In the genomic region with DNA sequence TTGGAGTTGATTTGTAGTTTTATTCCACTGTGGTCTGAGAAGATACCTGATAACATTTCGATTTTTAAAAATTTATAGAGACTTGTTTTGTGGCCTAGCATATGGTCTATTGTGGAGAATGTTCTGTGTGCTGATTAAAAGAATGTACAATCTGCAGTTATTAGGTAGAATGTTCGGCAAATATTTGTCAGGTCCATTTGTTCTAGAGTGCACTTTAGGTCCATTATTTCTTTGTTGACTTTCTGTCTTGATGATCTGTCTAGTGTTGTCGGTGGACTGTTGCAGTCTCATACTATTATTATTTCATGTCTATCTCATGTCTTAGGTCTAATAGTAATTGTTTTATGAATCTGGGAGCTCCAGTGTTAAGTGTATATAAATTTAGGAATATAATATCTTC, we compare ENCODE assay signal across 17 cellular contexts.
"Had no signal": no experiment of that assay in that cellular context is flagged by ENCODE, and none has a peak within 500 bp of the region (broad histone marks: within the 10 kb centered on the region; RNA-seq: fewer than 3 reads in every experiment).

No MANE protein-coding gene starts in this region.

- DNase-seq: activated CD4-positive, alpha-beta T cell treated with anti-CD3 and anti-CD28 coated beads, Interleukin-2, amount 50 U/mL, for 1 hour; activated CD8-positive, alpha-beta memory T cell treated with anti-CD3 and anti-CD28 coated beads for 24 hours; activated naive CD4-positive, alpha-beta T cell; activated naive CD8-positive, alpha-beta T cell treated with anti-CD3 and anti-CD28 coated beads, Interleukin-2, amount 10 ng/mL, durations not matched to agents 7 days and 5 days; cortex of kidney; effector CD4-positive, alpha-beta T cell; islet precursor cell; natural killer cell; stimulated activated CD4-positive, alpha-beta T cell treated with anti-CD3 and anti-CD28 coated beads, Interleukin-4, amount 100 ng/mL, for 1 hour; stimulated activated naive B cell treated with anti-CD40 and anti-IgM and Interleukin-4, amounts not matched to agents 10 μg/mL and 1 μg/mL and 100 μg/mL, for 72 hours; tibial artery had no signal

- H3K36me3 Mint-ChIP-seq: activated naive CD8-positive, alpha-beta T cell treated with anti-CD3 and anti-CD28 coated beads, Interleukin-2, amount 10 ng/mL, durations not matched to agents 7 days and 5 days; natural killer cell had no signal

- H3K4me1 Mint-ChIP-seq: activated naive CD8-positive, alpha-beta T cell treated with anti-CD3 and anti-CD28 coated beads, Interleukin-2, amount 10 ng/mL, durations not matched to agents 7 days and 5 days; brain; central memory CD8-positive, alpha-beta T cell; memory B cell; natural killer cell; stimulated activated naive B cell treated with anti-CD40 and anti-IgM and Interleukin-4, amounts not matched to agents 10 μg/mL and 1 μg/mL and 100 μg/mL, for 72 hours had no signal

- H3K9ac ChIP-seq: parathyroid adenoma had no signal

- H3K4me3 ChIP-seq: esophagus muscularis mucosa, tibial artery had no signal

- H3K36me3 ChIP-seq: esophagus muscularis mucosa, neutrophil, tibial artery had no signal

- H3K27ac Mint-ChIP-seq: activated naive CD8-positive, alpha-beta T cell treated with anti-CD3 and anti-CD28 coated beads, Interleukin-2, amount 10 ng/mL, durations not matched to agents 7 days and 5 days; brain; memory B cell; natural killer cell; stimulated activated naive B cell treated with anti-CD40 and anti-IgM and Interleukin-4, amounts not matched to agents 10 μg/mL and 1 μg/mL and 100 μg/mL, for 72 hours had no signal

- H3K27ac ChIP-seq: esophagus muscularis mucosa, neutrophil, parathyroid adenoma, tibial artery had no signal

- H3K9me3 ChIP-seq: esophagus muscularis mucosa, neutrophil, tibial artery had no signal

- H3K4me3 Mint-ChIP-seq: activated naive CD8-positive, alpha-beta T cell treated with anti-CD3 and anti-CD28 coated beads, Interleukin-2, amount 10 ng/mL, durations not matched to agents 7 days and 5 days; brain; central memory CD8-positive, alpha-beta T cell; memory B cell; natural killer cell; stimulated activated naive B cell treated with anti-CD40 and anti-IgM and Interleukin-4, amounts not matched to agents 10 μg/mL and 1 μg/mL and 100 μg/mL, for 72 hours had no signal

- H3K4me1 ChIP-seq: esophagus muscularis mucosa, parathyroid adenoma, tibial artery had no signal

- H3K27me3 Mint-ChIP-seq: activated naive CD8-positive, alpha-beta T cell treated with anti-CD3 and anti-CD28 coated beads, Interleukin-2, amount 10 ng/mL, durations not matched to agents 7 days and 5 days; brain; central memory CD8-positive, alpha-beta T cell; memory B cell; stimulated activated naive B cell treated with anti-CD40 and anti-IgM and Interleukin-4, amounts not matched to agents 10 μg/mL and 1 μg/mL and 100 μg/mL, for 72 hours had no signal

- H3K27me3 ChIP-seq: esophagus muscularis mucosa, neutrophil, tibial artery had no signal

- H3K9me3 Mint-ChIP-seq: central memory CD8-positive, alpha-beta T cell; natural killer cell had no signal
